ENCODE assay signal across 8 cellular contexts in the genomic region with DNA sequence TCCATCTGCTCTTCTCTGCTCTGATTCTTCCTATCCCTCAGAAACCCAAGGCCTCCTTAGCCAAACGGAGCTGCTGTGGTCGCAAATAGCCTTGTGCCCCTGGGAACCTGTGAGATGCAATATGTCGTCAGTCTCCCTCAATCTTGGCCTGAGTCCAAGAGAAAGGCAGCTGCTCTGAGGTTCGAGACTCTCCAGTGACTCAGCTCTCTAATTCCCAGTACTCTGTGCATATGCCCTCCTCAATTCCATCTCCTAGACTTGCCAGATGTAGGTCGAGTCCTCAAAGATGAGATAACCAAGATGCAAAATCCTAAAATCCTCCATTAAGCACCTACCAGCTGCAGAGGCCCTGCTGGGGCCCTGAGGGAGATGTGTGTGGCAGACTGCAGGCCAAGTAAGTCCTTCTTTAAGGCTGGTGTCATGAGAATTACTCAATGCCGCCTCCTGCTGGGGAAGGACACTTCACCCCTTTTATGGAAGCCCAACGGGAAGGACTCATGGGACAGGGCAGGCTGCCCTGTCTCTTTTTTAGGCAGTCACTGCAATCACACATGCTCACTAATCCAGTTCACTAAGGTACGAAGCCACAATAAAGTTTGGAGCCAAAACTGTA. TPM values are rescaled to one million over a fixed set of nuclear protein-coding genes. Genes with fewer than 3 reads are reported as not detected.
DNase-seq lines count a peak whose midpoint lies in the region; ATAC-seq, FAIRE-seq and TF ChIP-seq lines count a peak whose summit lies in the region.

No MANE protein-coding gene starts in this region.

- DNase-seq in A172 (ENCODE audit: low spot score), result peak; percentile 16
- no peak for DNase-seq in Panc1 (ENCODE audit: low read depth, low spot score)
- DNase-seq in astrocyte (ENCODE audit: low read depth), result peak; percentile 67
- DNase-seq in left lobe of liver (ENCODE audit: low spot score), result no peak
- no peak for DNase-seq in NCI-H128 (lab: John Stamatoyannopoulos, UW; ENCODE audit: unreplicated experiment)
- DNase-seq in NCI-H510A (lab: John Stamatoyannopoulos, UW), result no peak

- H3K36me3 Mint-ChIP-seq in astrocyte (ENCODE audit: low read depth, unreplicated experiment), result no peaks in the 10 kb centered on the region

- POLR2A ChIA-PET in Panc1 (lab: Charles Lee), result no interaction called here

- peaks cover 3% of the 10 kb centered on the region; the same call in 1 of the 2 replicates for H3K4me1 ChIP-seq in Panc1 (ENCODE audit: control insufficient read depth, insufficient read depth, low read length)
- peaks cover 17% of the 10 kb centered on the region for H3K4me1 ChIP-seq in astrocyte (ENCODE audit: insufficient read depth, low read length)

- no peaks in the 10 kb centered on the region for H3K79me2 ChIP-seq in astrocyte (ENCODE audit: insufficient read depth, low read length)

- H3K9me3 ChIP-seq in Panc1 (ENCODE audit: control insufficient read depth, insufficient read depth, low read depth, low read length) (no peaks in the 10 kb centered on the region), astrocyte (ENCODE audit: insufficient read depth, low read depth, low read length) (no peaks in the 10 kb centered on the region)

- peak overlapping the region; percentile 60 for H3K4me3 Mint-ChIP-seq in astrocyte (ENCODE audit: unreplicated experiment)

- no peak overlapping the region for H3K9ac ChIP-seq in astrocyte (ENCODE audit: low read length)

- no TSS peak for BruUV-seq in Panc1 (replicated peaks; lab: Mats Ljungman, UMichigan)

- ATAC-seq in Panc1 (no peak), left lobe of liver (peak; percentile 34), HG02840 (IDR thresholded peaks at IDR 0.05; ENCODE audit: low FRiP score, unreplicated experiment) (no peak)

- H3K27me3 ChIP-seq in Panc1 (ENCODE audit: control insufficient read depth, insufficient read depth, low read length) (no peaks in the 10 kb centered on the region), astrocyte (ENCODE audit: insufficient read depth, low read length) (no peaks in the 10 kb centered on the region)

- no peak overlapping the region for H2AFZ ChIP-seq in astrocyte (ENCODE audit: low read depth, low read length)

- no peak overlapping the region for H3K4me3 ChIP-seq in Panc1 (ENCODE audit: low read depth in 2 of 2, low read length in 2 of 2)
- H3K4me3 ChIP-seq in astrocyte (ENCODE audit: insufficient read depth, low read depth, low read length), result no peak overlapping the region

- H4K20me1 ChIP-seq in astrocyte (ENCODE audit: insufficient read depth, low read length), result no peaks in the 10 kb centered on the region

- H3K4me2 ChIP-seq in astrocyte (ENCODE audit: low read length), result no peak overlapping the region

- in situ Hi-C loops in Panc1 (cut with HindIII; ENCODE audit: low pct_unique_long_range_greater_than_20kb, low sequenced_read_pairs), result no loop called here

- peak overlapping the region; percentile 98 for H3K27ac Mint-ChIP-seq in astrocyte (ENCODE audit: unreplicated experiment)

- no peaks in the 10 kb centered on the region for H3K27me3 Mint-ChIP-seq in astrocyte (ENCODE audit: low read depth, unreplicated experiment)

- CTCF ChIA-PET in Panc1 (lab: Charles Lee), result interaction anchor here (0.6 to 1.0 kb wide), 2 partner anchors 141 to 170 kb away, joined by 4 to 7 read pairs; partner anchors contain the start of gene VARS2

- H3K27ac ChIP-seq in Panc1 (ENCODE audit: low read length), result no peak overlapping the region
- no peak overlapping the region for H3K27ac ChIP-seq in astrocyte (ENCODE audit: low read depth, low read length)

- intact Hi-C loops in Panc1 (cut with micrococcal nuclease; ENCODE audit: unreplicated experiment), result no loop called here

- peak; percentile 64 for TF ChIP-seq CTCF in GM12874 (IDR thresholded peaks at IDR 0.05; ENCODE audit: insufficient read depth, low read depth, low read length)
- peak; percentile 69 for TF ChIP-seq CTCF in Panc1 (IDR thresholded peaks at IDR 0.05)
- TF ChIP-seq CTCF in astrocyte (IDR thresholded peaks at IDR 0.05; ENCODE audit: insufficient read depth, low read depth, low read length), result no peak

- H3K4me1 Mint-ChIP-seq in astrocyte (ENCODE audit: low read depth, unreplicated experiment), result peaks cover 32% of the 10 kb centered on the region

- no peaks in the 10 kb centered on the region for H3K9me3 Mint-ChIP-seq in astrocyte (ENCODE audit: unreplicated experiment)

- FAIRE-seq in astrocyte (lab: Jason Lieb, UNC), result no peak

- H3K36me3 ChIP-seq in Panc1 (ENCODE audit: control insufficient read depth, insufficient read depth, low read length) (no peaks in the 10 kb centered on the region), astrocyte (ENCODE audit: insufficient read depth, low read length) (no peaks in the 10 kb centered on the region)

RNA-seq across cellular contexts. Expression of gene C6orf15, which starts 28.5 kb away (rescaled TPM):
- 2.4 TPM in 2 replicates for total RNA-seq in A172 (2014; rRNA removed; shearing (Covaris generic))
- total RNA-seq in Panc1 (2021; ENCODE audit: unreplicated experiment) (not detected), astrocyte (4.6 and 6.4 TPM in 2 replicates), left lobe of liver (not detected)
- not detected for polyA plus RNA-seq in Panc1 (2012; ENCODE audit: insufficient read length)

RNA-seq across cellular contexts. Expression of gene PSORS1C1, which starts 30.8 kb away (rescaled TPM):
- 1.1 and 3.4 TPM in 2 replicates for total RNA-seq in A172 (2014; rRNA removed; shearing (Covaris generic))
- total RNA-seq in Panc1 (2021; ENCODE audit: unreplicated experiment) (2.9 TPM), astrocyte (8.8 and 9.2 TPM in 2 replicates), left lobe of liver (not detected)
- polyA plus RNA-seq in Panc1 (2012; ENCODE audit: insufficient read length), result 2.3 TPM

RNA-seq across cellular contexts. Expression of gene CDSN, which starts 36.4 kb away (rescaled TPM):
- total RNA-seq in A172 (2014; rRNA removed; shearing (Covaris generic)), result not detected in 2 replicates
- total RNA-seq in Panc1 (2021; ENCODE audit: unreplicated experiment) (not detected), astrocyte (0.22 and 0.27 TPM in 2 replicates), left lobe of liver (not detected)
- polyA plus RNA-seq in Panc1 (2012; ENCODE audit: insufficient read length), result not detected

RNA-seq across cellular contexts. Expression of gene PSORS1C2, which starts 55.0 kb away (rescaled TPM):
- total RNA-seq in A172 (2014; rRNA removed; shearing (Covaris generic)), result not detected in 2 replicates
- total RNA-seq in Panc1 (2021; ENCODE audit: unreplicated experiment), result not detected
- polyA plus RNA-seq in Panc1 (2012; ENCODE audit: insufficient read length), result 0.19 TPM
- total RNA-seq in astrocyte, result not detected in 2 replicates
- total RNA-seq in left lobe of liver, result not detected

Comparison
In these comparisons a context has a peak if more than half of its experiments do, and no peak if none do; other contexts are left out.
1. DNase-seq: peak in A172 (single experiment) and astrocyte (single experiment); none in Panc1 (single experiment), left lobe of liver (single experiment), NCI-H128 (single experiment) and NCI-H510A (single experiment).